1 cellular context compared by ENCODE assay signal in the genomic region with DNA sequence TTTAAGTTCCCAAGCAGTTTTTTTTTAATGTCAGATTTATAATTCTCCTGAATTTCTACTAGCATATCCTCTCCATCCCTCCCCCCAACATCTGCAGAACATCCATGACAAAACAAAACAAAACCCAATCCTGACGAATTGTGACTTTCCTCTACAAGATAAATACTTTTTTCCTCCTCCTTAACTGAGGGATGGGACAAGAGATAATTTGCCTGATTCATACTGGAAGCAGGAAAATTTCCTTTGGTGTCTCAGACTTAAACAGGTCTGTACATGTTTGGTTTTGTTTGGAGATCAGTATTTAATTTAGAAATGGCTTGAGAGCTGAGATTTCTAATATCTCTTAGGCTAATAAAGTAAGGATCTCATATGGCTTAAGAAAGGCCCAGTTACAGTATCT.
TF ChIP-seq lines count a peak whose summit lies in the region.

No MANE protein-coding gene starts in this region.

TF ChIP-seq in K562, 482 proteins besides CTCF, POLR2A, EP300 and RAD21 (continued from another document):
- TF ChIP-seq, protein P1, sequence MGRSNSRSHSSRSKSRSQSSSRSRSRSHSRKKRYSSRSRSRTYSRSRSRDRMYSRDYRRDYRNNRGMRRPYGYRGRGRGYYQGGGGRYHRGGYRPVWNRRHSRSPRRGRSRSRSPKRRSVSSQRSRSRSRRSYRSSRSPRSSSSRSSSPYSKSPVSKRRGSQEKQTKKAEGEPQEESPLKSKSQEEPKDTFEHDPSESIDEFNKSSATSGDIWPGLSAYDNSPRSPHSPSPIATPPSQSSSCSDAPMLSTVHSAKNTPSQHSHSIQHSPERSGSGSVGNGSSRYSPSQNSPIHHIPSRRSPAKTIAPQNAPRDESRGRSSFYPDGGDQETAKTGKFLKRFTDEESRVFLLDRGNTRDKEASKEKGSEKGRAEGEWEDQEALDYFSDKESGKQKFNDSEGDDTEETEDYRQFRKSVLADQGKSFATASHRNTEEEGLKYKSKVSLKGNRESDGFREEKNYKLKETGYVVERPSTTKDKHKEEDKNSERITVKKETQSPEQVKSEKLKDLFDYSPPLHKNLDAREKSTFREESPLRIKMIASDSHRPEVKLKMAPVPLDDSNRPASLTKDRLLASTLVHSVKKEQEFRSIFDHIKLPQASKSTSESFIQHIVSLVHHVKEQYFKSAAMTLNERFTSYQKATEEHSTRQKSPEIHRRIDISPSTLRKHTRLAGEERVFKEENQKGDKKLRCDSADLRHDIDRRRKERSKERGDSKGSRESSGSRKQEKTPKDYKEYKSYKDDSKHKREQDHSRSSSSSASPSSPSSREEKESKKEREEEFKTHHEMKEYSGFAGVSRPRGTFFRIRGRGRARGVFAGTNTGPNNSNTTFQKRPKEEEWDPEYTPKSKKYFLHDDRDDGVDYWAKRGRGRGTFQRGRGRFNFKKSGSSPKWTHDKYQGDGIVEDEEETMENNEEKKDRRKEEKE (IDR thresholded peaks at IDR 0.05; ENCODE audit: borderline replicate concordance in 1 of 2, control insufficient read depth in 1 of 2, low read depth in 2 of 2, low read length in 1 of 2), result no peak
- TF ChIP-seq ZNF764 (CRISPR knock-in tag; IDR thresholded peaks at IDR 0.05; ENCODE audit: low read depth), result no peak
- TF ChIP-seq HDAC8 (tag; IDR thresholded peaks at IDR 0.05), result no peak
- no peak for TF ChIP-seq ZNF584 (CRISPR knock-in tag; IDR thresholded peaks at IDR 0.05; ENCODE audit: low read depth)
- TF ChIP-seq MIER1 (IDR thresholded peaks at IDR 0.05; ENCODE audit: low read depth), result no peak
- TF ChIP-seq, protein P2, sequence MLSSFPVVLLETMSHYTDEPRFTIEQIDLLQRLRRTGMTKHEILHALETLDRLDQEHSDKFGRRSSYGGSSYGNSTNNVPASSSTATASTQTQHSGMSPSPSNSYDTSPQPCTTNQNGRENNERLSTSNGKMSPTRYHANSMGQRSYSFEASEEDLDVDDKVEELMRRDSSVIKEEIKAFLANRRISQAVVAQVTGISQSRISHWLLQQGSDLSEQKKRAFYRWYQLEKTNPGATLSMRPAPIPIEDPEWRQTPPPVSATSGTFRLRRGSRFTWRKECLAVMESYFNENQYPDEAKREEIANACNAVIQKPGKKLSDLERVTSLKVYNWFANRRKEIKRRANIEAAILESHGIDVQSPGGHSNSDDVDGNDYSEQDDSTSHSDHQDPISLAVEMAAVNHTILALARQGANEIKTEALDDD (IDR thresholded peaks at IDR 0.05), result no peak
- no peak for TF ChIP-seq ZEB2 (IDR thresholded peaks at IDR 0.05)
- no peak for TF ChIP-seq SRSF7 (optimal IDR thresholded peaks at IDR 0.05; ENCODE audit: low read depth, low read length)
- no peak for TF ChIP-seq ZNF707 (CRISPR knock-in tag; conservative IDR thresholded peaks at IDR 0.05)
- TF ChIP-seq, protein P3, sequence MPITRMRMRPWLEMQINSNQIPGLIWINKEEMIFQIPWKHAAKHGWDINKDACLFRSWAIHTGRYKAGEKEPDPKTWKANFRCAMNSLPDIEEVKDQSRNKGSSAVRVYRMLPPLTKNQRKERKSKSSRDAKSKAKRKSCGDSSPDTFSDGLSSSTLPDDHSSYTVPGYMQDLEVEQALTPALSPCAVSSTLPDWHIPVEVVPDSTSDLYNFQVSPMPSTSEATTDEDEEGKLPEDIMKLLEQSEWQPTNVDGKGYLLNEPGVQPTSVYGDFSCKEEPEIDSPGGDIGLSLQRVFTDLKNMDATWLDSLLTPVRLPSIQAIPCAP (CRISPR knock-in tag; IDR thresholded peaks at IDR 0.05; ENCODE audit: borderline replicate concordance), result no peak
- TF ChIP-seq ZNF354B (CRISPR knock-in tag; IDR thresholded peaks at IDR 0.05), result no peak
- TF ChIP-seq TFAM (CRISPR knock-in tag; conservative IDR thresholded peaks at IDR 0.05), result no peak
- TF ChIP-seq, protein P4, sequence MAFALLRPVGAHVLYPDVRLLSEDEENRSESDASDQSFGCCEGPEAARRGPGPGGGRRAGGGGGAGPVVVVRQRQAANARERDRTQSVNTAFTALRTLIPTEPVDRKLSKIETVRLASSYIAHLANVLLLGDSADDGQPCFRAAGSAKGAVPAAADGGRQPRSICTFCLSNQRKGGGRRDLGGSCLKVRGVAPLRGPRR (CRISPR knock-in tag; IDR thresholded peaks at IDR 0.05), result no peak
- TF ChIP-seq STAG1 (CRISPR knock-in tag; IDR thresholded peaks at IDR 0.05; ENCODE audit: borderline replicate concordance), result no peak
- TF ChIP-seq, protein P5, sequence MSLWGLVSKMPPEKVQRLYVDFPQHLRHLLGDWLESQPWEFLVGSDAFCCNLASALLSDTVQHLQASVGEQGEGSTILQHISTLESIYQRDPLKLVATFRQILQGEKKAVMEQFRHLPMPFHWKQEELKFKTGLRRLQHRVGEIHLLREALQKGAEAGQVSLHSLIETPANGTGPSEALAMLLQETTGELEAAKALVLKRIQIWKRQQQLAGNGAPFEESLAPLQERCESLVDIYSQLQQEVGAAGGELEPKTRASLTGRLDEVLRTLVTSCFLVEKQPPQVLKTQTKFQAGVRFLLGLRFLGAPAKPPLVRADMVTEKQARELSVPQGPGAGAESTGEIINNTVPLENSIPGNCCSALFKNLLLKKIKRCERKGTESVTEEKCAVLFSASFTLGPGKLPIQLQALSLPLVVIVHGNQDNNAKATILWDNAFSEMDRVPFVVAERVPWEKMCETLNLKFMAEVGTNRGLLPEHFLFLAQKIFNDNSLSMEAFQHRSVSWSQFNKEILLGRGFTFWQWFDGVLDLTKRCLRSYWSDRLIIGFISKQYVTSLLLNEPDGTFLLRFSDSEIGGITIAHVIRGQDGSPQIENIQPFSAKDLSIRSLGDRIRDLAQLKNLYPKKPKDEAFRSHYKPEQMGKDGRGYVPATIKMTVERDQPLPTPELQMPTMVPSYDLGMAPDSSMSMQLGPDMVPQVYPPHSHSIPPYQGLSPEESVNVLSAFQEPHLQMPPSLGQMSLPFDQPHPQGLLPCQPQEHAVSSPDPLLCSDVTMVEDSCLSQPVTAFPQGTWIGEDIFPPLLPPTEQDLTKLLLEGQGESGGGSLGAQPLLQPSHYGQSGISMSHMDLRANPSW (CRISPR knock-in tag; IDR thresholded peaks at IDR 0.05), result no peak
